9 cellular contexts compared by ENCODE assay signal in the genomic region with DNA sequence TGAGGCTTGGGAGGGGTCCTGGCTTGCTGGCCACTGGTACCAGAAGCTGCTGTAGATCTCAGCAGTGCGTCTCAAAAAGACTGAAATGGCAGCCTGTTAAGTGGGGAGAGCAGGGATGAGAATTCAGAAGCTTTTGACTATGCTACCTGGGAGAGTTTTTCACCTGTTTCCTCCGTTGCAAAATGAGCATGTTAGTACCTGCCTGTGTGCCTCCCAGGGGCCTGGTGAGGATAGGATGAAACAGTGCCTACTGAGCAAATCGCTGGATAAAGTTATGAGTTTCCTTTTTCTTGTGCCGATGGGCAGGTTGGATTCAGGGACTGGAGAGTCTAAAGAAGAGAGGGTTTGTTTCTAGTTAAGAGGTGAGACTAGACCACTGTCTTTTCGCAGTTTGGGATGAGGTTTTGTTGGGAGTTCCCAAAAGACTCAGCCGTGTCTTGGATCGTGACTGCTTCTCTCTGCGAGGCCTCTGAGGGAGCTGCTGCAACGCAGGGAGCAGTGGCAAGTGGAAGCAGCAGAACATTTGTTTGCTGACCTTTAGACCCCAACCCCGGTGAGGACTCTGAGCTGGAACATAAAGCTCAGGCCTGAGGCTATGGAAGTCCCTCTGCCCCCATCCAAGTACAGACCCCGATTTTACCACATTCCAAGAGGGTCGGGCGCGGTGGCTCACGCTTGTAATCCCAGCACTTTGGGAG. TPM values are rescaled to one million over a fixed set of nuclear protein-coding genes. Genes with fewer than 3 reads are reported as not detected.
A peak's percentile ranks its signal among the peaks of the same experiment; 100 is the strongest.
DNase-seq lines count a peak whose midpoint lies in the region; ATAC-seq and TF ChIP-seq lines count a peak whose summit lies in the region.
"Had no signal": no experiment of that assay in that cellular context is flagged by ENCODE, and none has a peak within 500 bp of the region (broad histone marks: within the 10 kb centered on the region; RNA-seq: fewer than 3 reads in every experiment).

No MANE protein-coding gene starts in this region.

- no peaks in the 10 kb centered on the region for H3K36me3 ChIP-seq in iPS-15b (ENCODE audit: control insufficient read depth, insufficient read depth, low read length)
- H3K36me3 ChIP-seq: tibial nerve had no signal

- H3K4me3 ChIP-seq in iPS-15b (ENCODE audit: low read depth, low read length): peak overlapping the region; percentile 75

- H3K4me1 ChIP-seq in iPS-15b (ENCODE audit: control insufficient read depth, insufficient read depth, low read length): peaks cover 10% of the 10 kb centered on the region

- no peak for ATAC-seq in WTC11
- ATAC-seq in stimulated activated naive CD8-positive, alpha-beta T cell treated with anti-CD3 and anti-CD28 coated beads, Interleukin-15, amount 100 ng/mL, for 72 hours: no peak
- ATAC-seq in GM18867 (IDR thresholded peaks at IDR 0.05; ENCODE audit: unreplicated experiment): no peak

- CTCF ChIA-PET in WTC11 (lab: Charles Lee): interaction anchor here (0.5 to 4.2 kb wide), 8 partner anchors 11 to 239 kb away, joined by 3 to 21 read pairs (median 6); partner anchors contain the start of gene ZBTB43

- POLR2A ChIA-PET in WTC11 (lab: Charles Lee): no interaction called here

- no peak for TF ChIP-seq CTCF in WTC11 (IDR thresholded peaks at IDR 0.05)

- no peaks in the 10 kb centered on the region for H3K36me3 Mint-ChIP-seq in activated CD4-positive, alpha-beta T cell treated with anti-CD3 and anti-CD28 coated beads, Interleukin-2, amount 10 ng/mL, durations not matched to agents 24 days and 14 days (ENCODE audit: low read depth)
- no peaks in the 10 kb centered on the region for H3K36me3 Mint-ChIP-seq in WTC11

- H3K9ac ChIP-seq in iPS-15b (ENCODE audit: low read depth, low read length): no peak overlapping the region

- H3K9me3 ChIP-seq in iPS-15b (ENCODE audit: control insufficient read depth, insufficient read depth, low read length): no peaks in the 10 kb centered on the region
- H3K9me3 ChIP-seq: tibial nerve had no signal

- intact Hi-C loops in activated CD4-positive, alpha-beta T cell treated with anti-CD3 and anti-CD28 coated beads, Interleukin-2, amount 10 ng/mL, durations not matched to agents 24 days and 14 days (cut with micrococcal nuclease): no loop called here

- H3K9me3 Mint-ChIP-seq in activated CD4-positive, alpha-beta T cell treated with anti-CD3 and anti-CD28 coated beads, Interleukin-2, amount 10 ng/mL, durations not matched to agents 24 days and 14 days: no peaks in the 10 kb centered on the region
- H3K9me3 Mint-ChIP-seq in WTC11: peaks cover 4% of the 10 kb centered on the region; the same call in 1 of the 2 replicates
- H3K9me3 Mint-ChIP-seq in stimulated activated naive CD8-positive, alpha-beta T cell treated with anti-CD3 and anti-CD28 coated beads, Interleukin-15, amount 100 ng/mL, for 72 hours: peaks cover 0 to 7% of the 10 kb centered on the region in 2 donors

- H3K27me3 ChIP-seq in iPS-15b (ENCODE audit: control insufficient read depth, insufficient read depth, low read length): peaks cover 12% of the 10 kb centered on the region
- H3K27me3 ChIP-seq: tibial nerve had no signal

- DNase-seq in activated CD4-positive, alpha-beta T cell treated with anti-CD3 and anti-CD28 coated beads, Interleukin-2, amount 10 ng/mL, durations not matched to agents 24 days and 14 days: no peak
- no peak for DNase-seq in activated CD4-positive, alpha-beta T cell treated with anti-CD3 and anti-CD28 coated beads, Interleukin-2, amount 50 U/mL, for 4 hours
- DNase-seq in WTC11 (ENCODE audit: low spot score) (no peak), AG08395 (ENCODE audit: low spot score) (no peak), DMS153 treated with DMSO at 0.1 percent for 48 hours (lab: John Stamatoyannopoulos, UW; ENCODE audit: unreplicated experiment) (no peak)
- no peak for DNase-seq in stimulated activated naive CD8-positive, alpha-beta T cell treated with anti-CD3 and anti-CD28 coated beads, Interleukin-15, amount 100 ng/mL, for 72 hours

- H3K4me3 Mint-ChIP-seq in activated CD4-positive, alpha-beta T cell treated with anti-CD3 and anti-CD28 coated beads, Interleukin-2, amount 10 ng/mL, durations not matched to agents 24 days and 14 days: peak overlapping the region; percentile 67
- peak overlapping the region; percentile 72 for H3K4me3 Mint-ChIP-seq in WTC11
- peak overlapping the region; percentile 69 to 70 for H3K4me3 Mint-ChIP-seq in stimulated activated naive CD8-positive, alpha-beta T cell treated with anti-CD3 and anti-CD28 coated beads, Interleukin-15, amount 100 ng/mL, for 72 hours

- peaks cover 3% of the 10 kb centered on the region for H3K4me1 Mint-ChIP-seq in activated CD4-positive, alpha-beta T cell treated with anti-CD3 and anti-CD28 coated beads, Interleukin-2, amount 10 ng/mL, durations not matched to agents 24 days and 14 days
- peaks cover 28% of the 10 kb centered on the region for H3K4me1 Mint-ChIP-seq in WTC11
- H3K4me1 Mint-ChIP-seq in stimulated activated naive CD8-positive, alpha-beta T cell treated with anti-CD3 and anti-CD28 coated beads, Interleukin-15, amount 100 ng/mL, for 72 hours: peaks cover 13% of the 10 kb centered on the region

- H3K27ac Mint-ChIP-seq in activated CD4-positive, alpha-beta T cell treated with anti-CD3 and anti-CD28 coated beads, Interleukin-2, amount 10 ng/mL, durations not matched to agents 24 days and 14 days: no peak overlapping the region
- H3K27ac Mint-ChIP-seq in WTC11: peak overlapping the region; percentile 81
- H3K27ac Mint-ChIP-seq in stimulated activated naive CD8-positive, alpha-beta T cell treated with anti-CD3 and anti-CD28 coated beads, Interleukin-15, amount 100 ng/mL, for 72 hours: no peak overlapping the region

- peaks cover 24% of the 10 kb centered on the region for H3K27me3 Mint-ChIP-seq in activated CD4-positive, alpha-beta T cell treated with anti-CD3 and anti-CD28 coated beads, Interleukin-2, amount 10 ng/mL, durations not matched to agents 24 days and 14 days
- peaks cover 35% of the 10 kb centered on the region for H3K27me3 Mint-ChIP-seq in WTC11 (ENCODE audit: low read depth)
- peaks cover 31% of the 10 kb centered on the region for H3K27me3 Mint-ChIP-seq in stimulated activated naive CD8-positive, alpha-beta T cell treated with anti-CD3 and anti-CD28 coated beads, Interleukin-15, amount 100 ng/mL, for 72 hours

TF ChIP-seq in WTC11, 78 proteins besides CTCF, POLR2A, EP300 and RAD21:
- TF ChIP-seq HMGXB4 (CRISPR knock-in tag; IDR thresholded peaks at IDR 0.05) (no peak), GRHL2 (CRISPR knock-in tag; IDR thresholded peaks at IDR 0.05; ENCODE audit: insufficient replicate concordance, severe bottlenecking) (no peak), JAZF1 (CRISPR knock-in tag; IDR thresholded peaks at IDR 0.05) (no peak), GTF2I (CRISPR knock-in tag; conservative IDR thresholded peaks at IDR 0.05) (no peak), IRF2 (CRISPR knock-in tag; IDR thresholded peaks at IDR 0.05; ENCODE audit: borderline replicate concordance, low read depth) (no peak), KAT7 (CRISPR knock-in tag; IDR thresholded peaks at IDR 0.05; ENCODE audit: borderline replicate concordance) (no peak), FOXJ3 (CRISPR knock-in tag; IDR thresholded peaks at IDR 0.05; ENCODE audit: borderline replicate concordance) (no peak), SP1 (CRISPR knock-in tag; conservative IDR thresholded peaks at IDR 0.05) (no peak), ATF1 (CRISPR knock-in tag; IDR thresholded peaks at IDR 0.05) (no peak), CREB1 (CRISPR knock-in tag; IDR thresholded peaks at IDR 0.05) (no peak)
- TF ChIP-seq, protein P1, sequence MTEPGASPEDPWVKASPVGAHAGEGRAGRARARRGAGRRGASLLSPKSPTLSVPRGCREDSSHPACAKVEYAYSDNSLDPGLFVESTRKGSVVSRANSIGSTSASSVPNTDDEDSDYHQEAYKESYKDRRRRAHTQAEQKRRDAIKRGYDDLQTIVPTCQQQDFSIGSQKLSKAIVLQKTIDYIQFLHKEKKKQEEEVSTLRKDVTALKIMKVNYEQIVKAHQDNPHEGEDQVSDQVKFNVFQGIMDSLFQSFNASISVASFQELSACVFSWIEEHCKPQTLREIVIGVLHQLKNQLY (CRISPR knock-in tag; IDR thresholded peaks at IDR 0.05): no peak

RNA-seq across cellular contexts. Expression of gene RALGPS1, which starts 1.4 kb away (rescaled TPM):
- total RNA-seq in activated CD4-positive, alpha-beta T cell treated with anti-CD3 and anti-CD28 coated beads, Interleukin-2, amount 10 ng/mL, durations not matched to agents 24 days and 14 days: 1.7 and 2.0 TPM in 2 replicates
- 26.1 to 28.5 TPM (median 27.4 TPM) in 3 replicates for total RNA-seq in WTC11 (2021)

RNA-seq across cellular contexts. Expression of gene ZBTB34, which starts 55.6 kb away (rescaled TPM):
- 7.0 and 7.6 TPM in 2 replicates for total RNA-seq in activated CD4-positive, alpha-beta T cell treated with anti-CD3 and anti-CD28 coated beads, Interleukin-2, amount 10 ng/mL, durations not matched to agents 24 days and 14 days
- 15.9 to 18.4 TPM (median 16.9 TPM) in 3 replicates for total RNA-seq in WTC11 (2021)
